ENCODE assay signal across 1 cellular context in genomic region chr6:5120543-5120942, GRCh38. TPM values are rescaled to one million over a fixed set of nuclear protein-coding genes. Genes with fewer than 3 reads are reported as not detected.
"Had no signal": no experiment of that assay in that cellular context is flagged by ENCODE, and none has a peak within 500 bp of the region (broad histone marks: within the 10 kb centered on the region; RNA-seq: fewer than 3 reads in every experiment).

No MANE protein-coding gene starts in this region.

RNA-seq across cellular contexts. Expression of gene PPP1R3G, which starts 35.4 kb away (rescaled TPM):
- polyA plus RNA-seq: immature natural killer cell had no signal
